ENCODE assay signal across 8 cellular contexts in the genomic region with DNA sequence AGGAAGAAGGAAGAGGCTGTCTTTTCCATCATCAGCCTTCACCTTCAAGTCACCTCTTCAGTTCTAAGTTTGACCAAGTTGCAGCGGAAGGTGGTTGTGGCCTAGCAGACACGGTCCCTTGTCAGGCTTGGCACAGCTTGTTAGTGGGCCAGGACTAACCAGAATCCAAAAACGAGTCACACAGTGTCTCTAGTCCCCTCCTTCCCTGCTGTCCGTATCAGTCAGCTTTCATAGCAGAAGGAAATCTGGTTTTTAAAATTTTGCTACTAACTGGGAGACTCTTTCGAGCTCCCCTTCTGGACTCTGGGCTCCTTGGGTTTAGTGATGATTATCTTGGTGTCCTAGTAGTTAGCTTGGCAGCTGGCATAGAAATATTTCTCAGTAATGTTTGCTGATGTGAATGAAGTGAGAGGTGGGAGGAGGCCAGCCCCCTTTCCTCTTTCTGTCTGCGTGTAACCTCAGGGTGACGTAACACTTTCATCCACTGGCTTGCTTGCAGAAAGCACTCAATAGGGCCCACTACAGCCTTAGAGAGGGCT. TPM values are rescaled to one million over a fixed set of nuclear protein-coding genes. Genes with fewer than 3 reads are reported as not detected.
A peak's percentile ranks its signal among the peaks of the same experiment; 100 is the strongest.
DNase-seq lines count a peak whose midpoint lies in the region; ATAC-seq and TF ChIP-seq lines count a peak whose summit lies in the region.

No MANE protein-coding gene starts in this region.

- H3K27ac Mint-ChIP-seq in CD14-positive monocyte: peak overlapping the region; percentile 94 to 99 (median 98)

- H3K4me3 Mint-ChIP-seq in CD14-positive monocyte: peak overlapping the region; percentile 95 to 98

- ATAC-seq in HG02852 (IDR thresholded peaks at IDR 0.05; ENCODE audit: unreplicated experiment) (peak; percentile 16), GM21360 (IDR thresholded peaks at IDR 0.05; ENCODE audit: unreplicated experiment) (no peak)

- TF ChIP-seq CTCF in CD14-positive monocyte (IDR thresholded peaks at IDR 0.05): no peak

- H3K27me3 Mint-ChIP-seq in CD14-positive monocyte (ENCODE audit: low read depth in 3 of 3): peaks cover 0 to 1% (median 0%) of the 10 kb centered on the region in 3 donors

- intact Hi-C loops in CD14-positive monocyte (cut with micrococcal nuclease): loop anchor here (2.0 to 10.0 kb wide), 9 partner anchors 32 to 1064 kb away; partner anchors contain the start of gene CDKN1B (in 1 of the 2)

- H3K36me3 Mint-ChIP-seq in CD14-positive monocyte: peaks cover 13 to 16% of the 10 kb centered on the region in 2 donors

- H3K4me1 Mint-ChIP-seq in CD14-positive monocyte: peaks cover 62% of the 10 kb centered on the region

- peaks cover 0 to 3% (median 0%) of the 10 kb centered on the region in 7 donors for H3K9me3 Mint-ChIP-seq in CD14-positive monocyte

- DNase-seq in CD14-positive monocyte (ENCODE audit: low spot score) (no peak), glomerular visceral epithelial cell (ENCODE audit: extremely low spot score) (peak; percentile 35), NCI-H1930 (lab: John Stamatoyannopoulos, UW) (no peak), 8988T (no peak)
- DNase-seq in activated CD8-positive, alpha-beta memory T cell treated with anti-CD3 and anti-CD28 coated beads for 24 hours: peak; percentile 78
- DNase-seq in stimulated activated CD4-positive, alpha-beta T cell treated with anti-CD3 and anti-CD28 coated beads, Interleukin-4, amount 100 ng/mL, for 1 hour: peak; percentile 29

RNA-seq across cellular contexts. Expression of gene ETV6, which starts 3.8 kb away (rescaled TPM):
- 10 to 100 TPM in 1 of 2 donors, 1 to 10 TPM in 1; 6.8 to 11.7 TPM for polyA plus RNA-seq in CD14-positive monocyte

Comparison
In these comparisons a context has a peak if more than half of its experiments do, and no peak if none do; other contexts are left out.
1. DNase-seq: peak in activated CD8-positive, alpha-beta memory T cell treated with anti-CD3 and anti-CD28 coated beads for 24 hours (single experiment), glomerular visceral epithelial cell (single experiment) and stimulated activated CD4-positive, alpha-beta T cell treated with anti-CD3 and anti-CD28 coated beads, Interleukin-4, amount 100 ng/mL, for 1 hour (single experiment); none in CD14-positive monocyte (single experiment), NCI-H1930 (0 of 2) and 8988T (single experiment).